In genomic region chr3:39435006-39435748, GRCh38 we compare ENCODE assay signal across 24 cellular contexts. TPM values are rescaled to one million over a fixed set of nuclear protein-coding genes. Genes with fewer than 3 reads are reported as not detected.
DNase-seq lines count a peak whose midpoint lies in the region; ATAC-seq and TF ChIP-seq lines count a peak whose summit lies in the region.
"Had no signal": no experiment of that assay in that cellular context is flagged by ENCODE, and none has a peak within 500 bp of the region (broad histone marks: within the 10 kb centered on the region; RNA-seq: fewer than 3 reads in every experiment).

No MANE protein-coding gene starts in this region.

- H3K4me1 ChIP-seq in BE2C = peaks cover 7% of the 10 kb centered on the region
- H3K4me1 ChIP-seq in GM23248 (ENCODE audit: insufficient read depth) = peaks cover 14% of the 10 kb centered on the region
- H3K4me1 ChIP-seq: Caco-2, prostate gland, testis had no signal

- no peak overlapping the region for H3K9ac ChIP-seq in GM23248

- peaks cover 5 to 10% of the 10 kb centered on the region in 2 donors for H3K27me3 Mint-ChIP-seq in effector memory CD8-positive, alpha-beta T cell
- H3K27me3 Mint-ChIP-seq: dendritic cell treated with granulocyte-macrophage colony-stimulating factor and Interleukin-4, amounts not matched to agents 40 ng/mL and 50 ng/mL, for 4 days had no signal

- no peak for ATAC-seq in effector memory CD8-positive, alpha-beta T cell (replicated peaks)
- ATAC-seq in Right ventricle myocardium superior (ENCODE audit: poor library complexity) (no peak), GM19351 (IDR thresholded peaks at IDR 0.05; ENCODE audit: unreplicated experiment) (no peak)
- ATAC-seq: activated T-helper 17 cell treated with anti-CD3 and anti-CD28 coated beads, Interleukin-2, amount 50 U/mL, for 72 hours had no signal

- no peak overlapping the region for H3K4me3 ChIP-seq in BE2C (ENCODE audit: low read depth, low read length)
- H3K4me3 ChIP-seq in GM23248 = no peak overlapping the region
- no peak overlapping the region for H3K4me3 ChIP-seq in kidney epithelial cell (ENCODE audit: low read depth, low read length)
- H3K4me3 ChIP-seq: heart left ventricle, prostate gland, spleen, testis had no signal

- H3K4me2 ChIP-seq in GM23248 (ENCODE audit: unreplicated experiment) = no peak overlapping the region

- H2AFZ ChIP-seq in GM23248 = peak overlapping the region; percentile 79; the same call in 1 of the 2 replicates

- peak; percentile 24 for DNase-seq in BE2C
- DNase-seq in GM23248 = no peak
- DNase-seq in RWPE1 (ENCODE audit: low spot score) = no peak
- peak; percentile 9 for DNase-seq in kidney epithelial cell (ENCODE audit: low read depth)
- DNase-seq in effector memory CD8-positive, alpha-beta T cell = no peak
- DNase-seq in Right ventricle myocardium superior = no peak
- DNase-seq in nucleus accumbens (lab: John Stamatoyannopoulos, UW) = no peak
- DNase-seq: activated naive CD8-positive, alpha-beta T cell treated with anti-CD3 and anti-CD28 coated beads, Interleukin-2, amount 50 U/mL, for 24 hours; Caco-2; erythroblast; heart left ventricle; NCI-H1694; spleen; stimulated activated CD8-positive, alpha-beta memory T cell treated with anti-CD3 and anti-CD28 coated beads, Interleukin-4, amount 100 ng/mL, for 48 hours; testis had no signal

- H3K27me3 ChIP-seq in BE2C = no peaks in the 10 kb centered on the region
- H3K27me3 ChIP-seq in GM23248 (replicated peaks; ENCODE audit: insufficient read depth) = no peaks in the 10 kb centered on the region
- H3K27me3 ChIP-seq in kidney epithelial cell (ENCODE audit: control insufficient read depth, insufficient read depth, low read length) = no peaks in the 10 kb centered on the region
- H3K27me3 ChIP-seq: heart left ventricle, spleen, testis had no signal

- no peaks in the 10 kb centered on the region for H3K36me3 Mint-ChIP-seq in effector memory CD8-positive, alpha-beta T cell (ENCODE audit: insufficient read depth)
- H3K36me3 Mint-ChIP-seq: natural killer cell treated with Interleukin-12 subunit alpha and Interleukin-12 subunit beta and Interleukin-15 and Interleukin-18, amount 100 ng/mL, for 72 hours had no signal

- H3K9me3 Mint-ChIP-seq in effector memory CD8-positive, alpha-beta T cell = no peaks in the 10 kb centered on the region
- H3K9me3 Mint-ChIP-seq: activated naive CD8-positive, alpha-beta T cell treated with anti-CD3 and anti-CD28 coated beads, Interleukin-2, amount 50 U/mL, for 24 hours; activated T-helper 17 cell treated with anti-CD3 and anti-CD28 coated beads, Interleukin-2, amount 50 U/mL, for 72 hours; dendritic cell treated with granulocyte-macrophage colony-stimulating factor and Interleukin-4, amounts not matched to agents 40 ng/mL and 50 ng/mL, for 4 days; natural killer cell treated with Interleukin-12 subunit alpha and Interleukin-12 subunit beta and Interleukin-15 and Interleukin-18, amount 100 ng/mL, for 72 hours; T-helper 2 cell treated with Interferon-gamma antibody and Interleukin-4, amounts not matched to agents 5 μg/mL and 100 μg/mL, for 36 hours had no signal

- H4K20me1 ChIP-seq in GM23248 (ENCODE audit: insufficient read depth) = no peaks in the 10 kb centered on the region

- H3K4me3 Mint-ChIP-seq in effector memory CD8-positive, alpha-beta T cell = no peak overlapping the region
- H3K4me3 Mint-ChIP-seq: activated naive CD8-positive, alpha-beta T cell treated with anti-CD3 and anti-CD28 coated beads, Interleukin-2, amount 50 U/mL, for 24 hours; activated T-helper 17 cell treated with anti-CD3 and anti-CD28 coated beads, Interleukin-2, amount 50 U/mL, for 72 hours; dendritic cell treated with granulocyte-macrophage colony-stimulating factor and Interleukin-4, amounts not matched to agents 40 ng/mL and 50 ng/mL, for 4 days; natural killer cell treated with Interleukin-12 subunit alpha and Interleukin-12 subunit beta and Interleukin-15 and Interleukin-18, amount 100 ng/mL, for 72 hours; T-helper 2 cell treated with Interferon-gamma antibody and Interleukin-4, amounts not matched to agents 5 μg/mL and 100 μg/mL, for 36 hours had no signal

- H3K36me3 ChIP-seq in BE2C = no peaks in the 10 kb centered on the region
- no peaks in the 10 kb centered on the region for H3K36me3 ChIP-seq in GM23248 (ENCODE audit: low read depth)
- no peaks in the 10 kb centered on the region for H3K36me3 ChIP-seq in kidney epithelial cell (ENCODE audit: control insufficient read depth, insufficient read depth, low read length)
- H3K36me3 ChIP-seq: heart left ventricle, prostate gland, spleen had no signal

- WGBS in GM23248 (ENCODE audit: low coverage in 1 of 2, low lambda C conversion rate in 2 of 2, missing lambda C conversion rate in 2 of 2), 2 experiments = 17 to 19% methylated on average over 1 of the region's 1 CpG

- H3K4me1 Mint-ChIP-seq in effector memory CD8-positive, alpha-beta T cell (ENCODE audit: low read depth in 2 of 2) = no peaks in the 10 kb centered on the region
- H3K4me1 Mint-ChIP-seq: activated naive CD8-positive, alpha-beta T cell treated with anti-CD3 and anti-CD28 coated beads, Interleukin-2, amount 50 U/mL, for 24 hours; activated T-helper 17 cell treated with anti-CD3 and anti-CD28 coated beads, Interleukin-2, amount 50 U/mL, for 72 hours had no signal

- CTCF ChIA-PET in RWPE1 (lab: Yijun Ruan, JAX) = interaction anchor here (0.5 to 0.7 kb wide), 2 partner anchors 8 to 19 kb away, joined by 3 read pairs; no protein-coding TSS in a partner anchor

- H3K27ac ChIP-seq in GM23248 (no peak overlapping the region), RWPE1 (peak overlapping the region; percentile 45; the same call in 1 of the 2 replicates)
- H3K27ac ChIP-seq: heart left ventricle, prostate gland, spleen, testis had no signal

- TF ChIP-seq CTCF in BE2C (IDR thresholded peaks at IDR 0.05; ENCODE audit: low read depth, low read length) (no peak), RWPE1 (conservative IDR thresholded peaks at IDR 0.05; ENCODE audit: low read depth) (no peak), kidney epithelial cell (IDR thresholded peaks at IDR 0.05; ENCODE audit: insufficient read depth, low read length, poor library complexity, severe bottlenecking) (no peak)

- H3F3A ChIP-seq in GM23248 (ENCODE audit: insufficient read depth) = no peaks in the 10 kb centered on the region

- in situ Hi-C loops in GM23248 (cut with MboI) = no loop called here

- intact Hi-C loops in Right ventricle myocardium superior (cut with DNase I) = no loop called here

- POLR2A ChIA-PET in RWPE1 (lab: Yijun Ruan, JAX; ENCODE audit: low non-redundant PET) = no interaction called here

- H3K27ac Mint-ChIP-seq in effector memory CD8-positive, alpha-beta T cell = no peak overlapping the region
- H3K27ac Mint-ChIP-seq: activated naive CD8-positive, alpha-beta T cell treated with anti-CD3 and anti-CD28 coated beads, Interleukin-2, amount 50 U/mL, for 24 hours; activated T-helper 17 cell treated with anti-CD3 and anti-CD28 coated beads, Interleukin-2, amount 50 U/mL, for 72 hours; dendritic cell treated with granulocyte-macrophage colony-stimulating factor and Interleukin-4, amounts not matched to agents 40 ng/mL and 50 ng/mL, for 4 days; natural killer cell treated with Interleukin-12 subunit alpha and Interleukin-12 subunit beta and Interleukin-15 and Interleukin-18, amount 100 ng/mL, for 72 hours; T-helper 2 cell treated with Interferon-gamma antibody and Interleukin-4, amounts not matched to agents 5 μg/mL and 100 μg/mL, for 36 hours had no signal

- H3K9me2 ChIP-seq in GM23248 (ENCODE audit: insufficient read depth) = no peaks in the 10 kb centered on the region

- no peaks in the 10 kb centered on the region for H3K79me2 ChIP-seq in GM23248 (ENCODE audit: insufficient read depth)

- H3K9me3 ChIP-seq in BE2C (no peaks in the 10 kb centered on the region), GM23248 (ENCODE audit: low read depth) (no peaks in the 10 kb centered on the region)
- H3K9me3 ChIP-seq: Caco-2, heart left ventricle, prostate gland, spleen, testis had no signal

RNA-seq across cellular contexts. Expression of gene RPSA, which starts 28.7 kb away (rescaled TPM):
- polyA plus RNA-seq in BE2C (2012; ENCODE audit: insufficient read depth, insufficient read length, low read depth) = 1,149 TPM
- total RNA-seq in GM23248 (2014; rRNA removed; shearing (Covaris generic)) = 1,561 and 1,590 TPM in 2 replicates
- polyA plus RNA-seq in GM23248 (2016; fragmentation: Nextera tagmentation; extraction: Ambion mirVana) = 406 and 418 TPM in 2 replicates
- 2,479 and 2,486 TPM in 2 replicates for total RNA-seq in kidney epithelial cell
- 389 TPM for total RNA-seq in Right ventricle myocardium superior

RNA-seq across cellular contexts. Expression of gene MOBP, which starts 32.3 kb away (rescaled TPM):
- not detected for polyA plus RNA-seq in BE2C (2012; ENCODE audit: insufficient read depth, insufficient read length, low read depth)
- not detected in 2 replicates for total RNA-seq in GM23248 (2014; rRNA removed; shearing (Covaris generic))
- polyA plus RNA-seq in GM23248 (2016; fragmentation: Nextera tagmentation; extraction: Ambion mirVana) = not detected in 2 replicates
- 0.08 and 0.75 TPM in 2 replicates for total RNA-seq in kidney epithelial cell
- total RNA-seq in Right ventricle myocardium superior = not detected
- total RNA-seq: activated T-helper 17 cell treated with anti-CD3 and anti-CD28 coated beads, Interleukin-2, amount 50 U/mL, for 72 hours; bronchial epithelial cell; lung microvascular endothelial cell; natural killer cell treated with Interleukin-12 subunit alpha and Interleukin-12 subunit beta and Interleukin-15 and Interleukin-18, amount 100 ng/mL, for 72 hours; NCI-H460 had no signal
- polyA plus RNA-seq: heart left ventricle, spleen had no signal

RNA-seq across cellular contexts. Expression of gene SLC25A38, which starts 52.0 kb away (rescaled TPM):
- polyA plus RNA-seq in BE2C (2012; ENCODE audit: insufficient read depth, insufficient read length, low read depth) = 22.6 TPM
- total RNA-seq in GM23248 (2014; rRNA removed; shearing (Covaris generic)) = 28.2 and 40.1 TPM in 2 replicates
- polyA plus RNA-seq in GM23248 (2016; fragmentation: Nextera tagmentation; extraction: Ambion mirVana) = 23.3 and 23.9 TPM in 2 replicates
- total RNA-seq in kidney epithelial cell (30.8 and 50.2 TPM in 2 replicates), Right ventricle myocardium superior (14.4 TPM)

Comparison
In these comparisons a context has a peak if more than half of its experiments do, and no peak if none do; other contexts are left out.
1. DNase-seq: peak in BE2C (single experiment) and kidney epithelial cell (single experiment); none in GM23248 (single experiment), RWPE1 (single experiment), effector memory CD8-positive, alpha-beta T cell (0 of 3), Right ventricle myocardium superior (single experiment) and nucleus accumbens (0 of 56).